34 cellular contexts compared by ENCODE assay signal in genomic region chr22:44195189-44195871, GRCh38. TPM values are rescaled to one million over a fixed set of nuclear protein-coding genes. Genes with fewer than 3 reads are reported as not detected.
A peak's percentile ranks its signal among the peaks of the same experiment; 100 is the strongest.
DNase-seq lines count a peak whose midpoint lies in the region; ATAC-seq, FAIRE-seq and TF ChIP-seq lines count a peak whose summit lies in the region.
"Had no signal": no experiment of that assay in that cellular context is flagged by ENCODE, and none has a peak within 500 bp of the region (broad histone marks: within the 10 kb centered on the region; RNA-seq: fewer than 3 reads in every experiment).

No MANE protein-coding gene starts in this region.

- H3K27me3 ChIP-seq in OCI-LY3 (ENCODE audit: low read depth, low read length) = peaks cover 67% of the 10 kb centered on the region
- H3K27me3 ChIP-seq: neutrophil, right lobe of liver had no signal

- peaks cover 43% of the 10 kb centered on the region for H3K36me3 Mint-ChIP-seq in activated CD8-positive, alpha-beta T cell treated with anti-CD3 and anti-CD28 coated beads for 36 hours (ENCODE audit: low read depth)
- H3K36me3 Mint-ChIP-seq in activated CD8-positive, alpha-beta T cell treated with anti-CD3 and anti-CD28 coated beads, Interleukin-2, amount 10 ng/mL, durations not matched to agents 7 days and 5 days (ENCODE audit: low read depth) = peaks cover 67% of the 10 kb centered on the region

- peaks cover 27% of the 10 kb centered on the region for H3K4me1 ChIP-seq in OCI-LY3 (ENCODE audit: low read length)
- H3K4me1 ChIP-seq: breast epithelium, foreskin keratinocyte, right lobe of liver had no signal

- no peaks in the 10 kb centered on the region for H3K27me3 Mint-ChIP-seq in activated CD8-positive, alpha-beta T cell treated with anti-CD3 and anti-CD28 coated beads for 36 hours
- H3K27me3 Mint-ChIP-seq in activated CD8-positive, alpha-beta T cell treated with anti-CD3 and anti-CD28 coated beads, Interleukin-2, amount 10 ng/mL, durations not matched to agents 7 days and 5 days (ENCODE audit: low read depth) = no peaks in the 10 kb centered on the region
- H3K27me3 Mint-ChIP-seq: B cell had no signal

- H3K79me2 ChIP-seq in OCI-LY3 (ENCODE audit: low read length) = no peaks in the 10 kb centered on the region

- no peak overlapping the region for H3K4me3 ChIP-seq in OCI-LY3 (ENCODE audit: low read length)
- H3K4me3 ChIP-seq: breast epithelium, esophagus squamous epithelium, right lobe of liver had no signal

- no peak overlapping the region for H3K4me3 Mint-ChIP-seq in activated CD8-positive, alpha-beta T cell treated with anti-CD3 and anti-CD28 coated beads for 36 hours
- H3K4me3 Mint-ChIP-seq in activated CD8-positive, alpha-beta T cell treated with anti-CD3 and anti-CD28 coated beads, Interleukin-2, amount 10 ng/mL, durations not matched to agents 7 days and 5 days = no peak overlapping the region
- H3K4me3 Mint-ChIP-seq: activated T-helper 1 cell treated with anti-CD3 and anti-CD28 coated beads, Interleukin-12 subunit alpha, Interleukin-12 subunit beta, Interleukin-2, Interleukin-4 antibody, amounts not matched to agents 30 ng/mL and 10 ng/mL and 1 ng/mL, durations not matched to agents 14 hours and 24 hours and 36 hours; B cell; T-helper 1 cell treated with Interleukin-12 subunit alpha and Interleukin-12 subunit beta and Interleukin-4 antibody, amounts not matched to agents 30 μg/mL and 1 μg/mL, for 36 hours had no signal

- no peak for ATAC-seq in activated CD8-positive, alpha-beta T cell treated with anti-CD3 and anti-CD28 coated beads for 36 hours
- ATAC-seq in activated CD8-positive, alpha-beta T cell treated with anti-CD3 and anti-CD28 coated beads, Interleukin-2, amount 10 ng/mL, durations not matched to agents 7 days and 5 days = no peak
- ATAC-seq in sciatic nerve (no peak), GM18517 (IDR thresholded peaks at IDR 0.05; ENCODE audit: unreplicated experiment) (no peak)
- ATAC-seq: foreskin keratinocyte, left ventricle myocardium superior, right lobe of liver, SK-N-SH treated with all-trans-retinoic acid at 6 μM for 48 hours had no signal

- peak overlapping the region; percentile 16 for H3K27ac Mint-ChIP-seq in activated CD8-positive, alpha-beta T cell treated with anti-CD3 and anti-CD28 coated beads for 36 hours
- H3K27ac Mint-ChIP-seq in activated CD8-positive, alpha-beta T cell treated with anti-CD3 and anti-CD28 coated beads, Interleukin-2, amount 10 ng/mL, durations not matched to agents 7 days and 5 days = no peak overlapping the region
- H3K27ac Mint-ChIP-seq: B cell; progenitor cell of endocrine pancreas; T-helper 1 cell treated with Interleukin-12 subunit alpha and Interleukin-12 subunit beta and Interleukin-4 antibody, amounts not matched to agents 30 μg/mL and 1 μg/mL, for 36 hours had no signal

- CTCF ChIA-PET in activated CD8-positive, alpha-beta T cell treated with anti-CD3 and anti-CD28 coated beads for 36 hours (lab: Charles Lee) = interaction anchor here (1.7 kb wide), 1 partner anchor 12 kb away, joined by 5 read pairs; no protein-coding TSS in a partner anchor
- CTCF ChIA-PET in activated CD8-positive, alpha-beta T cell treated with anti-CD3 and anti-CD28 coated beads, Interleukin-2, amount 10 ng/mL, durations not matched to agents 7 days and 5 days (lab: Charles Lee) = interaction anchor here (2.0 kb wide), 1 partner anchor 14 kb away, joined by 5 read pairs; no protein-coding TSS in a partner anchor

- TF ChIP-seq CTCF in activated CD8-positive, alpha-beta T cell treated with anti-CD3 and anti-CD28 coated beads for 36 hours (IDR thresholded peaks at IDR 0.05) = no peak
- no peak for TF ChIP-seq CTCF in OCI-LY3 (IDR thresholded peaks at IDR 0.05; ENCODE audit: low read depth, low read length)

- H3K4me1 Mint-ChIP-seq in activated CD8-positive, alpha-beta T cell treated with anti-CD3 and anti-CD28 coated beads for 36 hours (ENCODE audit: low read depth) = peaks cover 48% of the 10 kb centered on the region
- H3K4me1 Mint-ChIP-seq in activated CD8-positive, alpha-beta T cell treated with anti-CD3 and anti-CD28 coated beads, Interleukin-2, amount 10 ng/mL, durations not matched to agents 7 days and 5 days (ENCODE audit: low read depth) = peaks cover 51% of the 10 kb centered on the region

- no peaks in the 10 kb centered on the region for H3K9me3 Mint-ChIP-seq in activated CD8-positive, alpha-beta T cell treated with anti-CD3 and anti-CD28 coated beads for 36 hours
- H3K9me3 Mint-ChIP-seq in activated CD8-positive, alpha-beta T cell treated with anti-CD3 and anti-CD28 coated beads, Interleukin-2, amount 10 ng/mL, durations not matched to agents 7 days and 5 days (ENCODE audit: insufficient read depth) = no peaks in the 10 kb centered on the region
- H3K9me3 Mint-ChIP-seq: activated T-helper 1 cell treated with anti-CD3 and anti-CD28 coated beads, Interleukin-12 subunit alpha, Interleukin-12 subunit beta, Interleukin-2, Interleukin-4 antibody, amounts not matched to agents 30 ng/mL and 10 ng/mL and 1 ng/mL, durations not matched to agents 14 hours and 24 hours and 36 hours; T-helper 1 cell treated with Interleukin-12 subunit alpha and Interleukin-12 subunit beta and Interleukin-4 antibody, amounts not matched to agents 30 μg/mL and 1 μg/mL, for 36 hours had no signal

- H3K9me3 ChIP-seq in OCI-LY3 (ENCODE audit: insufficient read depth, low read length) = no peaks in the 10 kb centered on the region
- H3K9me3 ChIP-seq: esophagus squamous epithelium, neutrophil, right lobe of liver had no signal

- FAIRE-seq in GM12891 (lab: Jason Lieb, UNC) = peak; percentile 91
- FAIRE-seq: H54, keratinocyte, TTC549 had no signal

- H3K9ac ChIP-seq in OCI-LY3 (ENCODE audit: low read length) = no peak overlapping the region

- DNase-seq in activated CD8-positive, alpha-beta T cell treated with anti-CD3 and anti-CD28 coated beads for 36 hours = no peak
- DNase-seq in activated CD8-positive, alpha-beta T cell treated with anti-CD3 and anti-CD28 coated beads, Interleukin-2, amount 10 ng/mL, durations not matched to agents 7 days and 5 days = no peak
- no peak for DNase-seq in GM12891 (ENCODE audit: insufficient read length, low spot score)
- DNase-seq in sciatic nerve (ENCODE audit: low spot score) = peak; percentile 27
- no peak for DNase-seq in AG08395 (ENCODE audit: low spot score)
- DNase-seq in GDM1 (lab: John Stamatoyannopoulos, UW) = no peak
- DNase-seq: activated CD4-positive, alpha-beta T cell treated with anti-CD3 and anti-CD28 coated beads, Interleukin-2, amount 50 U/mL, for 1 hour; activated CD4-positive, CD25-positive, alpha-beta regulatory T cell; activated naive CD4-positive, alpha-beta T cell treated with anti-CD3 and anti-CD28 coated beads, Interleukin-2, amount 50 U/mL, for 16 hours; anterior cingulate cortex; esophagus squamous epithelium; foreskin keratinocyte; GF-D8; KBM-7; left ventricle myocardium superior; NCI-H1105; NCI-H2029; NCI-H774; right lobe of liver; stimulated activated CD4-positive, alpha-beta T cell treated with anti-CD3 and anti-CD28 coated beads, Interleukin-4, amount 100 ng/mL, for 1 hour; trophoblast cell had no signal

- intact Hi-C loops in activated CD8-positive, alpha-beta T cell treated with anti-CD3 and anti-CD28 coated beads for 36 hours (cut with micrococcal nuclease) = no loop called here
- intact Hi-C loops in sciatic nerve (cut with DNase I) = no loop called here

- peaks cover 27% of the 10 kb centered on the region for H4K20me1 ChIP-seq in OCI-LY3 (ENCODE audit: insufficient read depth, low read length)

- no peaks in the 10 kb centered on the region for H3K36me3 ChIP-seq in OCI-LY3 (replicated peaks; ENCODE audit: low read depth, low read length)
- H3K36me3 ChIP-seq: breast epithelium, esophagus squamous epithelium, right lobe of liver had no signal

- no peak overlapping the region for H3K27ac ChIP-seq in OCI-LY3 (ENCODE audit: low read length)
- H3K27ac ChIP-seq: breast epithelium, esophagus squamous epithelium, foreskin keratinocyte, neutrophil, right lobe of liver had no signal

- POLR2A ChIA-PET in activated CD8-positive, alpha-beta T cell treated with anti-CD3 and anti-CD28 coated beads for 36 hours (lab: Charles Lee) = interaction anchor here (1.6 to 7.9 kb wide), 2 partner anchors 9 to 14 kb away, joined by 5 to 59 read pairs; partner anchors contain the start of gene PARVG
- POLR2A ChIA-PET in activated CD8-positive, alpha-beta T cell treated with anti-CD3 and anti-CD28 coated beads, Interleukin-2, amount 10 ng/mL, durations not matched to agents 7 days and 5 days (lab: Charles Lee) = interaction anchor here (1.0 to 7.7 kb wide), 2 partner anchors 9 to 13 kb away, joined by 3 to 53 read pairs; partner anchors contain the start of gene PARVG

- H3K4me2 ChIP-seq in OCI-LY3 (ENCODE audit: low read length) = peak overlapping the region; percentile 27

- no peak for TF ChIP-seq POLR2A in GM12891 (IDR thresholded peaks at IDR 0.05; ENCODE audit: low read depth, low read length)

- H2AFZ ChIP-seq in OCI-LY3 (ENCODE audit: low read depth, low read length) = no peak overlapping the region

TF ChIP-seq in GM12891, 5 proteins besides CTCF, POLR2A, EP300 and RAD21:
- TF ChIP-seq SPI1 (IDR thresholded peaks at IDR 0.05; ENCODE audit: low read depth, low read length) (peak; percentile 75), PAX5 (IDR thresholded peaks at IDR 0.05; ENCODE audit: insufficient read depth, low read length, severe bottlenecking) (no peak)

RNA-seq across cellular contexts. Expression of gene PARVG, which starts 14.6 kb away (rescaled TPM):
- 10 to 100 TPM; 76.5 to 76.9 TPM for total RNA-seq in activated CD8-positive, alpha-beta T cell treated with anti-CD3 and anti-CD28 coated beads for 36 hours
- 100 to 1,000 TPM; 175 to 186 TPM for total RNA-seq in activated CD8-positive, alpha-beta T cell treated with anti-CD3 and anti-CD28 coated beads, Interleukin-2, amount 10 ng/mL, durations not matched to agents 7 days and 5 days
- polyA plus RNA-seq in GM12891 (2012; ENCODE audit: low read depth, missing spikeins) = 80.4 TPM
- 16.7 TPM for total RNA-seq in sciatic nerve
- total RNA-seq: foreskin keratinocyte, M059J, progenitor cell of endocrine pancreas had no signal
- polyA plus RNA-seq: foreskin keratinocyte, keratinocyte had no signal
